17 cellular contexts compared by ENCODE assay signal in the genomic region with DNA sequence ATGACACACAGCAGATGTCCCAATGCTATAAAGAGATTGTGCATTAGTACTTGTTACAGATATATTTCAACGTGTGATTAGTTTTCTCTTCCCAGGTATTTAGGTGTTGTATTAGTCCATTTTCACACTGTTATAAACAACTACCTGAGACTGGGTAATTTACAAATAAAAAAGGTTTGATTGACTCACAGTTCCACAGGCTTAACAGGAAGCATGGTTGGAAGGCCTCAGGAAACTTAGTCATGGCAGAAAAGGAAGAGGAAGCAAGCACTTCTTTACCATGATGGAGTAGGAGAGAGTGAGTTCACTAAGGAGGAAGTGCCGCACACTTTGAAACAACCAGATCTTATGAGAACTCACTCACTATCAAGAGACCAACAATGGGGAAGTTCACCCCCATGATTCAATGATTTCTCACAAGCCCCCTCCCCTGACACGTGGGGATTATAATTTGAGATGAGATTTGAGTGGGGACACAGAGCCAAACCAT.
A peak's percentile ranks its signal among the peaks of the same experiment; 100 is the strongest.
DNase-seq lines count a peak whose midpoint lies in the region; ATAC-seq, FAIRE-seq and TF ChIP-seq lines count a peak whose summit lies in the region.
"Had no signal": no experiment of that assay in that cellular context is flagged by ENCODE, and none has a peak within 500 bp of the region (broad histone marks: within the 10 kb centered on the region; RNA-seq: fewer than 3 reads in every experiment).

No MANE protein-coding gene starts in this region.

- H3K4me3 ChIP-seq in NB4 (ENCODE audit: low read depth, low read length) (no peak overlapping the region), neutrophil (ENCODE audit: low read depth in 1 of 2, low read length in 1 of 2) (no peak overlapping the region), HepG2 (replicated peaks in 1 of 3; ENCODE audit: insufficient read depth in 1 of 3, low read depth in 2 of 3, low read length in 3 of 3) (no peak overlapping the region), MG63 (no peak overlapping the region)

- H3K9me3 ChIP-seq in neutrophil (no peaks in the 10 kb centered on the region), HepG2 (ENCODE audit: low read length) (peaks cover 22% of the 10 kb centered on the region), MG63 (no peaks in the 10 kb centered on the region)

- H3K4me1 ChIP-seq in neutrophil (ENCODE audit: control insufficient read depth in 1 of 2, insufficient read depth in 1 of 2, low read depth in 1 of 2, low read length in 1 of 2) (no peaks in the 10 kb centered on the region), HepG2 (ENCODE audit: insufficient read depth, low read length) (no peaks in the 10 kb centered on the region)

- H3K79me2 ChIP-seq in HepG2 (ENCODE audit: insufficient read depth, low read length) = no peaks in the 10 kb centered on the region

- TF ChIP-seq CTCF in NB4 (IDR thresholded peaks at IDR 0.05; ENCODE audit: low read depth, low read length) (no peak), neutrophil (IDR thresholded peaks at IDR 0.05) (no peak), HepG2 (CRISPR knock-in tag; IDR thresholded peaks at IDR 0.05) (no peak)

- no peak for FAIRE-seq in HepG2 (lab: Jason Lieb, UNC)

- H3K27ac ChIP-seq in neutrophil (peak overlapping the region; percentile 77), HepG2 (ENCODE audit: extremely low read length, insufficient read depth, low read length) (no peak overlapping the region)

- no peak for TF ChIP-seq POLR2A in NB4 (IDR thresholded peaks at IDR 0.05; ENCODE audit: extremely low read depth, insufficient read length)
- TF ChIP-seq POLR2A in HepG2 (IDR thresholded peaks at IDR 0.05; ENCODE audit: insufficient read depth in 1 of 2, low read depth in 2 of 2, low read length in 2 of 2) = no peak

- POLR2A ChIA-PET in HepG2 (lab: Yijun Ruan, JAX) = no interaction called here

- no peaks in the 10 kb centered on the region for H3K27me3 ChIP-seq in neutrophil
- no peaks in the 10 kb centered on the region for H3K27me3 ChIP-seq in HepG2 (ENCODE audit: control insufficient read depth in 1 of 2, insufficient read depth in 2 of 2, low read length in 2 of 2)
- no peaks in the 10 kb centered on the region for H3K27me3 ChIP-seq in MG63

- no TSS peak for BruUV-seq in HepG2 (replicated peaks; lab: Mats Ljungman, UMichigan)

- peak; percentile 7 for DNase-seq in NOMO-1 treated with DMSO at 0.1 percent for 48 hours (lab: John Stamatoyannopoulos, UW; ENCODE audit: unreplicated experiment)
- DNase-seq in NOMO-1 treated with dmso at 0.1 percent for 144 hours (lab: John Stamatoyannopoulos, UW; ENCODE audit: unreplicated experiment) = no peak
- peak; percentile 11 for DNase-seq in NB4 (ENCODE audit: low read depth)
- peak; percentile 58 for DNase-seq in dermis blood vessel endothelial cell
- DNase-seq in HepG2 (ENCODE audit: low spot score) = no peak
- DNase-seq in MG63 = no peak
- DNase-seq in NCI-H2081 (lab: John Stamatoyannopoulos, UW) = no peak
- DNase-seq: 8988T, C1 segment of cervical spinal cord, GOT3, Karpas-422, NCI-H1048, NCI-H146, NCI-H2107, NCI-H226, NCI-H526 had no signal

- intact Hi-C loops in HepG2 (cut with micrococcal nuclease; ENCODE audit: unreplicated experiment) = no loop called here

- H3K9ac ChIP-seq in HepG2 (ENCODE audit: insufficient read depth, low read depth, low read length) = no peak overlapping the region

- no peak overlapping the region for H3K4me2 ChIP-seq in HepG2 (ENCODE audit: low read depth, low read length)

- no peak for ATAC-seq in HepG2

- TF ChIP-seq EP300 in HepG2 (IDR thresholded peaks at IDR 0.05; ENCODE audit: low read depth in 2 of 2, low read length in 2 of 2) (no peak), HepG2 (CRISPR knock-in tag; IDR thresholded peaks at IDR 0.05; ENCODE audit: borderline replicate concordance) (no peak)

- CTCF ChIA-PET in HepG2 (lab: Yijun Ruan, JAX; ENCODE audit: low intra/inter-chr PET ratio, low total read pairs) = no interaction called here

- H4K20me1 ChIP-seq in HepG2 (ENCODE audit: insufficient read depth, low read length) = no peaks in the 10 kb centered on the region

- no peak overlapping the region for H2AFZ ChIP-seq in HepG2 (ENCODE audit: low read length)

- TF ChIP-seq RAD21 in HepG2 (CRISPR knock-in tag; IDR thresholded peaks at IDR 0.05) = no peak

- in situ Hi-C loops in HepG2 (cut with HindIII; ENCODE audit: extremely low pct_ligation_motif_present, low pct_unique_long_range_greater_than_20kb) = no loop called here

- H3K36me3 ChIP-seq in neutrophil (no peaks in the 10 kb centered on the region), HepG2 (replicated peaks in 1 of 2; ENCODE audit: control insufficient read depth in 1 of 2, insufficient read depth in 2 of 2, low read length in 2 of 2) (no peaks in the 10 kb centered on the region), MG63 (no peaks in the 10 kb centered on the region)

- WGBS in HepG2 (ENCODE audit: low lambda C conversion rate) = 14% methylated on average over 3 of the region's 3 CpGs

TF ChIP-seq in HepG2, 621 proteins besides CTCF, POLR2A, EP300 and RAD21 (continues in another document):
- TF ChIP-seq, protein P1, sequence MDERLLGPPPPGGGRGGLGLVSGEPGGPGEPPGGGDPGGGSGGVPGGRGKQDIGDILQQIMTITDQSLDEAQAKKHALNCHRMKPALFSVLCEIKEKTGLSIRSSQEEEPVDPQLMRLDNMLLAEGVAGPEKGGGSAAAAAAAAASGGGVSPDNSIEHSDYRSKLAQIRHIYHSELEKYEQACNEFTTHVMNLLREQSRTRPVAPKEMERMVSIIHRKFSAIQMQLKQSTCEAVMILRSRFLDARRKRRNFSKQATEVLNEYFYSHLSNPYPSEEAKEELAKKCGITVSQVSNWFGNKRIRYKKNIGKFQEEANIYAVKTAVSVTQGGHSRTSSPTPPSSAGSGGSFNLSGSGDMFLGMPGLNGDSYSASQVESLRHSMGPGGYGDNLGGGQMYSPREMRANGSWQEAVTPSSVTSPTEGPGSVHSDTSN (CRISPR knock-in tag; IDR thresholded peaks at IDR 0.05) = no peak
- TF ChIP-seq SNAI1 (CRISPR knock-in tag; IDR thresholded peaks at IDR 0.05; ENCODE audit: borderline replicate concordance) (no peak), ZNF549 (CRISPR knock-in tag; IDR thresholded peaks at IDR 0.05) (no peak), ZNF768 (CRISPR knock-in tag; IDR thresholded peaks at IDR 0.05) (no peak), ZFP62 (CRISPR knock-in tag; IDR thresholded peaks at IDR 0.05) (no peak)
- TF ChIP-seq, protein P2, sequence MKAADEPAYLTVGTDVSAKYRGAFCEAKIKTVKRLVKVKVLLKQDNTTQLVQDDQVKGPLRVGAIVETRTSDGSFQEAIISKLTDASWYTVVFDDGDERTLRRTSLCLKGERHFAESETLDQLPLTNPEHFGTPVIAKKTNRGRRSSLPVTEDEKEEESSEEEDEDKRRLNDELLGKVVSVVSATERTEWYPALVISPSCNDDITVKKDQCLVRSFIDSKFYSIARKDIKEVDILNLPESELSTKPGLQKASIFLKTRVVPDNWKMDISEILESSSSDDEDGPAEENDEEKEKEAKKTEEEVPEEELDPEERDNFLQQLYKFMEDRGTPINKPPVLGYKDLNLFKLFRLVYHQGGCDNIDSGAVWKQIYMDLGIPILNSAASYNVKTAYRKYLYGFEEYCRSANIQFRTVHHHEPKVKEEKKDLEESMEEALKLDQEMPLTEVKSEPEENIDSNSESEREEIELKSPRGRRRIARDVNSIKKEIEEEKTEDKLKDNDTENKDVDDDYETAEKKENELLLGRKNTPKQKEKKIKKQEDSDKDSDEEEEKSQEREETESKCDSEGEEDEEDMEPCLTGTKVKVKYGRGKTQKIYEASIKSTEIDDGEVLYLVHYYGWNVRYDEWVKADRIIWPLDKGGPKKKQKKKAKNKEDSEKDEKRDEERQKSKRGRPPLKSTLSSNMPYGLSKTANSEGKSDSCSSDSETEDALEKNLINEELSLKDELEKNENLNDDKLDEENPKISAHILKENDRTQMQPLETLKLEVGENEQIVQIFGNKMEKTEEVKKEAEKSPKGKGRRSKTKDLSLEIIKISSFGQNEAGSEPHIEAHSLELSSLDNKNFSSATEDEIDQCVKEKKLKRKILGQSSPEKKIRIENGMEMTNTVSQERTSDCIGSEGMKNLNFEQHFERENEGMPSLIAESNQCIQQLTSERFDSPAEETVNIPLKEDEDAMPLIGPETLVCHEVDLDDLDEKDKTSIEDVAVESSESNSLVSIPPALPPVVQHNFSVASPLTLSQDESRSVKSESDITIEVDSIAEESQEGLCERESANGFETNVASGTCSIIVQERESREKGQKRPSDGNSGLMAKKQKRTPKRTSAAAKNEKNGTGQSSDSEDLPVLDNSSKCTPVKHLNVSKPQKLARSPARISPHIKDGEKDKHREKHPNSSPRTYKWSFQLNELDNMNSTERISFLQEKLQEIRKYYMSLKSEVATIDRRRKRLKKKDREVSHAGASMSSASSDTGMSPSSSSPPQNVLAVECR (CRISPR knock-in tag; IDR thresholded peaks at IDR 0.05; ENCODE audit: borderline replicate concordance) = no peak
- TF ChIP-seq, protein P3, sequence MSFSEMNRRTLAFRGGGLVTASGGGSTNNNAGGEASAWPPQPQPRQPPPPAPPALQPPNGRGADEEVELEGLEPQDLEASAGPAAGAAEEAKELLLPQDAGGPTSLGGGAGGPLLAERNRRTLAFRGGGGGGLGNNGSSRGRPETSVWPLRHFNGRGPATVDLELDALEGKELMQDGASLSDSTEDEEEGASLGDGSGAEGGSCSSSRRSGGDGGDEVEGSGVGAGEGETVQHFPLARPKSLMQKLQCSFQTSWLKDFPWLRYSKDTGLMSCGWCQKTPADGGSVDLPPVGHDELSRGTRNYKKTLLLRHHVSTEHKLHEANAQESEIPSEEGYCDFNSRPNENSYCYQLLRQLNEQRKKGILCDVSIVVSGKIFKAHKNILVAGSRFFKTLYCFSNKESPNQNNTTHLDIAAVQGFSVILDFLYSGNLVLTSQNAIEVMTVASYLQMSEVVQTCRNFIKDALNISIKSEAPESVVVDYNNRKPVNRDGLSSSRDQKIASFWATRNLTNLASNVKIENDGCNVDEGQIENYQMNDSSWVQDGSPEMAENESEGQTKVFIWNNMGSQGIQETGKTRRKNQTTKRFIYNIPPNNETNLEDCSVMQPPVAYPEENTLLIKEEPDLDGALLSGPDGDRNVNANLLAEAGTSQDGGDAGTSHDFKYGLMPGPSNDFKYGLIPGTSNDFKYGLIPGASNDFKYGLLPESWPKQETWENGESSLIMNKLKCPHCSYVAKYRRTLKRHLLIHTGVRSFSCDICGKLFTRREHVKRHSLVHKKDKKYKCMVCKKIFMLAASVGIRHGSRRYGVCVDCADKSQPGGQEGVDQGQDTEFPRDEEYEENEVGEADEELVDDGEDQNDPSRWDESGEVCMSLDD (CRISPR knock-in tag; IDR thresholded peaks at IDR 0.05; ENCODE audit: borderline replicate concordance) = no peak

Comparison
In these comparisons a context has a peak if more than half of its experiments do, and no peak if none do; other contexts are left out.
1. DNase-seq: peak in NOMO-1 treated with DMSO at 0.1 percent for 48 hours (single experiment), NB4 (single experiment) and dermis blood vessel endothelial cell (single experiment); none in NOMO-1 treated with dmso at 0.1 percent for 144 hours (single experiment), HepG2 (single experiment), MG63 (single experiment) and NCI-H2081 (0 of 2).